In the genomic region with DNA sequence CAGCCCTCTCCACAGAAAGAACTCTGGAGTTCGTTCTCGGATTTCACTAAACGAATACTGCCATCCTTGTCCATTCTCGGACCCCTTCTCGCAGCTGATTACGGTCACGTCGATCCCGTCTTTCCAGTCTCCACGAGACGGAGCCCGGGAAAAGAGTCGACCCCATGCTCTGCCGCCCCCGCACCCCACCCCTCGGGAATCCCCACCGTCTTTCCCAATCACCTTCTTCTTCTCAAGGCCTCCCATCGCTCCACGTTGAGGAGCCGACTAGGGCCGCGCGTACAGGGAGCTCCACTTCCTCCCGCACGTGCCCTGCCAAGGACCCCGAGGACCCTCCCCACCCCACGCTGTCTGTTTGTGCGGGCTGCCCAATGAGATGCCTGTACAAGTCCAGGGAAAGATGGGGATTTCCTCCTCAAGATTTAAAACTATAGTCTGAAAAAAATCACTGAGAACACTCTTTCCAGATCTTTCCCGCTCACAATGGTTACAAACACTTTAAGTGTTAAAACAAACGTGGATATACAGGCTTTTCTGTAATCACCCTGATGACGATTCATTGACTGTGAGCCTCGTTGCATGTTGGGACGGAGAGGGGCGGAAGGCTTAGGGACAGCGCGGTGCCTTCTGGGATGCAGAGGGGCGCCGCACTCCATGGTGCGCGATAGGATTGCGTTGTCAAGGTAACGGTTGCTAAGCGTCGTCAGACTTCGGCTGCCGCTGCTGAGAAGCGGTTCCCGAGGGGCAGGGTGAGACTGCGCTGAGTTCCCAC, we compare ENCODE assay signal across 8 cellular contexts. TPM values are rescaled to one million over a fixed set of nuclear protein-coding genes. Genes with fewer than 3 reads are reported as not detected.
A peak's percentile ranks its signal among the peaks of the same experiment; 100 is the strongest.
DNase-seq lines count a peak whose midpoint lies in the region; ATAC-seq and TF ChIP-seq lines count a peak whose summit lies in the region.

A gene (minus strand): TSS at position 323 of the 772 bp plus-strand sequence. CDS start 77 bp downstream, at position 246.

- peaks cover 13% of the 10 kb centered on the region for H3K27me3 Mint-ChIP-seq in HFFc6 (ENCODE audit: insufficient read depth)
- H3K27me3 Mint-ChIP-seq in activated naive CD4-positive, alpha-beta T cell treated with anti-CD3 and anti-CD28 coated beads for 36 hours (ENCODE audit: low read depth) = no peaks in the 10 kb centered on the region

- H3K4me3 ChIP-seq in NB4 (ENCODE audit: low read depth, low read length) (peak within 1 kb of the TSS; percentile 99), gastroesophageal sphincter (peak within 1 kb of the TSS; percentile 57 to 66), neutrophil (ENCODE audit: low read depth in 1 of 2, low read length in 1 of 2) (peak within 1 kb of the TSS; percentile 63)

- H3K9me3 ChIP-seq in gastroesophageal sphincter = no peaks in the 10 kb centered on the region
- no peaks in the 10 kb centered on the region for H3K9me3 ChIP-seq in neutrophil

- H3K4me1 ChIP-seq in gastroesophageal sphincter = peaks cover 5 to 27% (median 10%) of the 10 kb centered on the region in 3 donors
- H3K4me1 ChIP-seq in neutrophil (ENCODE audit: control insufficient read depth in 1 of 2, insufficient read depth in 1 of 2, low read depth in 1 of 2, low read length in 1 of 2) = peaks cover 11 to 13% of the 10 kb centered on the region in 2 experiments

- H3K27ac ChIP-seq in gastroesophageal sphincter (peak within 1 kb of the TSS; percentile 32 to 80 (median 79)), neutrophil (peak within 1 kb of the TSS; percentile 83), substantia nigra (ENCODE audit: low read depth, low read length, poor library complexity, severe bottlenecking) (peak within 1 kb of the TSS; percentile 92)

- ATAC-seq in gastroesophageal sphincter = peak; percentile 100

- H3K4me3 Mint-ChIP-seq in HFFc6 = no peak within 1 kb of the TSS
- no peak within 1 kb of the TSS for H3K4me3 Mint-ChIP-seq in activated naive CD4-positive, alpha-beta T cell treated with anti-CD3 and anti-CD28 coated beads for 36 hours

- DNase-seq in GM04504 (ENCODE audit: low read depth) (peak; percentile 96), HFFc6 (peak; percentile 97), NB4 (ENCODE audit: low read depth) (peak; percentile 99), SK-N-DZ (ENCODE audit: low spot score) (peak; percentile 99), substantia nigra (lab: John Stamatoyannopoulos, UW) (peak; percentile 45 to 95 (median 89))
- DNase-seq in activated naive CD4-positive, alpha-beta T cell treated with anti-CD3 and anti-CD28 coated beads for 36 hours = peak; percentile 96

- CTCF ChIA-PET in activated naive CD4-positive, alpha-beta T cell treated with anti-CD3 and anti-CD28 coated beads for 36 hours (lab: Charles Lee) = interaction anchor here (0.5 to 2.2 kb wide), 9 partner anchors 10 to 443 kb away, joined by 3 to 9 read pairs (median 3); no protein-coding TSS in a partner anchor

- H3K27ac Mint-ChIP-seq in HFFc6 = no peak within 1 kb of the TSS
- H3K27ac Mint-ChIP-seq in activated naive CD4-positive, alpha-beta T cell treated with anti-CD3 and anti-CD28 coated beads for 36 hours = no peak within 1 kb of the TSS

- peaks cover 10% of the 10 kb centered on the region for H3K36me3 Mint-ChIP-seq in HFFc6 (ENCODE audit: low read depth)
- H3K36me3 Mint-ChIP-seq in activated naive CD4-positive, alpha-beta T cell treated with anti-CD3 and anti-CD28 coated beads for 36 hours (ENCODE audit: low read depth) = peaks cover 23% of the 10 kb centered on the region

- peaks cover 10% of the 10 kb centered on the region for H3K27me3 ChIP-seq in gastroesophageal sphincter
- peaks cover 30% of the 10 kb centered on the region for H3K27me3 ChIP-seq in neutrophil

- 0% methylated on average over 10 to 23 of the region's 49 CpGs for WGBS in gastroesophageal sphincter (ENCODE audit: low coverage in 1 of 2), 2 donors

- no peaks in the 10 kb centered on the region for H3K4me1 Mint-ChIP-seq in HFFc6 (ENCODE audit: low read depth)
- peaks cover 11% of the 10 kb centered on the region for H3K4me1 Mint-ChIP-seq in activated naive CD4-positive, alpha-beta T cell treated with anti-CD3 and anti-CD28 coated beads for 36 hours (ENCODE audit: low read depth)

- no peaks in the 10 kb centered on the region for H3K9me3 Mint-ChIP-seq in HFFc6
- H3K9me3 Mint-ChIP-seq in activated naive CD4-positive, alpha-beta T cell treated with anti-CD3 and anti-CD28 coated beads for 36 hours = no peaks in the 10 kb centered on the region

- TF ChIP-seq EP300 in gastroesophageal sphincter (IDR thresholded peaks at IDR 0.05) = no peak

- intact Hi-C loops in activated naive CD4-positive, alpha-beta T cell treated with anti-CD3 and anti-CD28 coated beads for 36 hours (cut with micrococcal nuclease) = loop anchor here (1.0 to 5.0 kb wide), 7 partner anchors 15 to 378 kb away; a partner anchor contains a TSS

- TF ChIP-seq POLR2A in NB4 (IDR thresholded peaks at IDR 0.05; ENCODE audit: extremely low read depth, insufficient read length) = peak; percentile 51
- TF ChIP-seq POLR2A in gastroesophageal sphincter (IDR thresholded peaks at IDR 0.05) = peak in 1 of 2 donors; percentile 37

- H3K36me3 ChIP-seq in gastroesophageal sphincter = peaks cover 4 to 29% of the 10 kb centered on the region in 2 donors
- H3K36me3 ChIP-seq in neutrophil = peaks cover 17% of the 10 kb centered on the region

- no peak; the same call in 1 of the 2 replicates for TF ChIP-seq CTCF in HFFc6 (IDR thresholded peaks at IDR 0.05)
- no peak for TF ChIP-seq CTCF in NB4 (IDR thresholded peaks at IDR 0.05; ENCODE audit: low read depth, low read length)
- TF ChIP-seq CTCF in gastroesophageal sphincter (IDR thresholded peaks at IDR 0.05) = no peak
- no peak for TF ChIP-seq CTCF in neutrophil (IDR thresholded peaks at IDR 0.05)

RNA-seq across cellular contexts. Expression of the gene that starts here (rescaled TPM):
- 100 to 1,000 TPM in 1 of 6 experiments, 10 to 100 TPM in 5; 81.8 to 110 (median 86.9) TPM for total RNA-seq in HFFc6 (2021; fragmentation: NEBNext Ultra II Directional; extraction: Animal tissue kit (Norgen Biotek cat#: 25700))
- 62.8 and 92.6 TPM in 2 replicates for polyA plus RNA-seq in SK-N-DZ (2014; cell fraction: cytosol; rRNA removed)
- polyA plus RNA-seq in SK-N-DZ (2014; cell fraction: nucleus; rRNA removed) = 71.5 and 84.6 TPM in 2 replicates
- total RNA-seq in activated naive CD4-positive, alpha-beta T cell treated with anti-CD3 and anti-CD28 coated beads for 36 hours = 10 to 100 TPM; 92.8 to 96.7 TPM
- 10 to 100 TPM; 35.5 to 48.9 (median 39.8) TPM for total RNA-seq in gastroesophageal sphincter

Comparison
In these comparisons a context has a peak if more than half of its experiments do, and no peak if none do; other contexts are left out.
1. Peak in every context shown above with its lines: DNase-seq, ATAC-seq, H3K4me3 ChIP-seq and H3K27ac ChIP-seq.